ENCODE assay signal across 9 cellular contexts in genomic region chr3:71109977-71110285, GRCh38.
DNase-seq lines count a peak whose midpoint lies in the region; ATAC-seq and TF ChIP-seq lines count a peak whose summit lies in the region.
"Had no signal": no experiment of that assay in that cellular context is flagged by ENCODE, and none has a peak within 500 bp of the region (broad histone marks: within the 10 kb centered on the region; RNA-seq: fewer than 3 reads in every experiment).

No MANE protein-coding gene starts in this region.

- peaks cover 69% of the 10 kb centered on the region for H3K36me3 ChIP-seq in CD4-positive, CD25-positive, alpha-beta regulatory T cell (ENCODE audit: control insufficient read depth, insufficient read depth, low read length)
- H3K36me3 ChIP-seq in SJSA1 (peaks cover 25% of the 10 kb centered on the region), endodermal cell (ENCODE audit: control insufficient read depth, insufficient read depth, low read length) (no peaks in the 10 kb centered on the region), neuron (ENCODE audit: insufficient read depth, low read length) (no peaks in the 10 kb centered on the region), uterus (no peaks in the 10 kb centered on the region)

- peak overlapping the region in 2 of 4 donors; percentile 16 to 43 for H3K4me3 Mint-ChIP-seq in CD4-positive, CD25-positive, alpha-beta regulatory T cell
- no peak overlapping the region for H3K4me3 Mint-ChIP-seq in endodermal cell

- intact Hi-C loops in uterus (cut with DNase I; ENCODE audit: low total_unique reads), result no loop called here

- no peak overlapping the region for H3K4me3 ChIP-seq in CD4-positive, CD25-positive, alpha-beta regulatory T cell (ENCODE audit: low read depth, low read length)
- H3K4me3 ChIP-seq in SJSA1 (no peak overlapping the region), endodermal cell (ENCODE audit: low read length) (no peak overlapping the region), neuron (ENCODE audit: low read length) (peak overlapping the region; percentile 2), uterus (no peak overlapping the region)

- no peak for DNase-seq in CD4-positive, CD25-positive, alpha-beta regulatory T cell
- DNase-seq in SJSA1 (ENCODE audit: low read depth in 1 of 2, low spot score in 2 of 2) (no peak), endodermal cell (no peak), uterus (no peak), AML-193 (lab: John Stamatoyannopoulos, UW) (no peak), cortex of kidney (lab: John Stamatoyannopoulos, UW) (no peak), ureter (ENCODE audit: low spot score) (no peak)
- DNase-seq: NCI-H345 had no signal

- H3K27me3 ChIP-seq in CD4-positive, CD25-positive, alpha-beta regulatory T cell (ENCODE audit: control insufficient read depth, insufficient read depth, low read length), result no peaks in the 10 kb centered on the region
- H3K27me3 ChIP-seq in SJSA1 (replicated peaks) (no peaks in the 10 kb centered on the region), endodermal cell (ENCODE audit: control insufficient read depth, insufficient read depth, low read length, poor library complexity, severe bottlenecking) (no peaks in the 10 kb centered on the region), neuron (ENCODE audit: insufficient read depth, low read length) (no peaks in the 10 kb centered on the region), uterus (no peaks in the 10 kb centered on the region)

- peak overlapping the region; percentile 42 to 89 (median 68) for H3K27ac Mint-ChIP-seq in CD4-positive, CD25-positive, alpha-beta regulatory T cell
- H3K27ac Mint-ChIP-seq in endodermal cell, result no peak overlapping the region

- peaks cover 0 to 1% (median 0%) of the 10 kb centered on the region in 7 donors for H3K9me3 Mint-ChIP-seq in CD4-positive, CD25-positive, alpha-beta regulatory T cell
- H3K9me3 Mint-ChIP-seq in endodermal cell, result no peaks in the 10 kb centered on the region

- peaks cover 57% of the 10 kb centered on the region for H3K36me3 Mint-ChIP-seq in CD4-positive, CD25-positive, alpha-beta regulatory T cell
- H3K36me3 Mint-ChIP-seq in endodermal cell (ENCODE audit: low read depth), result peaks cover 28% of the 10 kb centered on the region

- no peak for ATAC-seq in CD4-positive, CD25-positive, alpha-beta regulatory T cell (ENCODE audit: low read depth in 2 of 2)

- TF ChIP-seq CTCF in endodermal cell (conservative IDR thresholded peaks at IDR 0.05), result no peak
- TF ChIP-seq CTCF in uterus (IDR thresholded peaks at IDR 0.05), result no peak

- H3K27me3 Mint-ChIP-seq in CD4-positive, CD25-positive, alpha-beta regulatory T cell, result no peaks in the 10 kb centered on the region
- H3K27me3 Mint-ChIP-seq in endodermal cell (ENCODE audit: insufficient read depth), result no peaks in the 10 kb centered on the region

- peak overlapping the region; percentile 2 for H3K27ac ChIP-seq in CD4-positive, CD25-positive, alpha-beta regulatory T cell (ENCODE audit: insufficient read depth, low read length, poor library complexity, severe bottlenecking)
- peak overlapping the region; percentile 91 for H3K27ac ChIP-seq in SJSA1
- H3K27ac ChIP-seq in endodermal cell (ENCODE audit: low read depth, low read length), result peak overlapping the region; percentile 77
- no peak overlapping the region for H3K27ac ChIP-seq in uterus

- peaks cover 41 to 94% (median 53%) of the 10 kb centered on the region in 4 donors for H3K4me1 Mint-ChIP-seq in CD4-positive, CD25-positive, alpha-beta regulatory T cell
- peaks cover 30% of the 10 kb centered on the region for H3K4me1 Mint-ChIP-seq in endodermal cell

- TF ChIP-seq POLR2A in uterus (IDR thresholded peaks at IDR 0.05), result no peak

- no peak overlapping the region for H2AFZ ChIP-seq in neuron (ENCODE audit: low read depth, low read length)

- 97% methylated on average over 3 of the region's 3 CpGs; no CpG with 5 or more reads in 1 of the 2 experiments for WGBS in endodermal cell (ENCODE audit: insufficient coverage in 1 of 2, insufficient read length in 1 of 2), 2 experiments

- H3K4me1 ChIP-seq in CD4-positive, CD25-positive, alpha-beta regulatory T cell (ENCODE audit: control insufficient read depth, insufficient read depth, low read length, poor library complexity, severe bottlenecking), result peaks cover 14% of the 10 kb centered on the region
- H3K4me1 ChIP-seq in SJSA1 (replicated peaks) (peaks cover 48% of the 10 kb centered on the region), endodermal cell (ENCODE audit: control insufficient read depth, insufficient read depth, low read length) (no peaks in the 10 kb centered on the region), neuron (ENCODE audit: insufficient read depth, low read length) (peaks cover 28% of the 10 kb centered on the region), uterus (no peaks in the 10 kb centered on the region)

- H3K9ac ChIP-seq in endodermal cell (ENCODE audit: extremely low read depth, low read length, poor library complexity, severe bottlenecking), result no peak overlapping the region

- H3K9me3 ChIP-seq in CD4-positive, CD25-positive, alpha-beta regulatory T cell (ENCODE audit: control insufficient read depth in 2 of 2, low read length in 2 of 2), result no peaks in the 10 kb centered on the region
- H3K9me3 ChIP-seq in SJSA1 (replicated peaks) (no peaks in the 10 kb centered on the region), endodermal cell (ENCODE audit: control insufficient read depth, low read length) (no peaks in the 10 kb centered on the region), neuron (ENCODE audit: low read length) (no peaks in the 10 kb centered on the region), uterus (no peaks in the 10 kb centered on the region)

Comparison
In these comparisons a context has a peak if more than half of its experiments do, and no peak if none do; other contexts are left out.
1. H3K27ac ChIP-seq: peak in CD4-positive, CD25-positive, alpha-beta regulatory T cell (single experiment), SJSA1 (single experiment) and endodermal cell (single experiment); none in uterus (0 of 2).